ENCODE assay signal across 6 cellular contexts in the genomic region with DNA sequence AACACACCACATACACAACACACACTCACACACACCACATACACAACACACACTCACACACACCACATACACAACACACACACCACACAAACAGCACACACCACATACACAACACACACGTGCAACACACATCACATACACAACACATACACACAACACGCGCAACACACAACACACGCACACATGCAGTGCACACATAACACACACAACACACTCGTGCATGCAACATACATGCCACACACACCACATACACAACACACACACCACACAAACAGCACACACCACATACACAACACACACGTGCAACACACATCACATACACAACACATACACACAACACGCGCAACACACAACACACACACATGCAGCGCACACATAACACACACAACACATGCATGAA.
A peak's percentile ranks its signal among the peaks of the same experiment; 100 is the strongest.
DNase-seq lines count a peak whose midpoint lies in the region; ATAC-seq, FAIRE-seq and TF ChIP-seq lines count a peak whose summit lies in the region.
"Not testable (repeated sequence)": the region's sequence is repeated elsewhere in the genome, so short reads cannot be mapped to it uniquely, and the experiment has no call there.

No MANE protein-coding gene starts in this region.

- H2AFZ ChIP-seq in H9 (ENCODE audit: low read length); IMR-90 (replicated peaks; ENCODE audit: low read length, poor library complexity); GM12878 (ENCODE audit: control insufficient read depth, low read depth, low read length); H1 (ENCODE audit: low read length); HepG2 (ENCODE audit: low read length): not testable (repeated sequence)

- not testable (repeated sequence) for H3K27ac ChIP-seq in H9 (ENCODE audit: insufficient read length, low read depth, low read length); IMR-90 (ENCODE audit: insufficient read depth, low read length); GM12878 (ENCODE audit: control insufficient read depth, insufficient read depth); H1 (ENCODE audit: low read depth, low read length); HepG2 (ENCODE audit: extremely low read length, insufficient read depth, low read length)

- H3K4me3 ChIP-seq in IMR-90 (ENCODE audit: insufficient read depth, low read depth, low read length); GM12878; H1 (ENCODE audit: extremely low read depth in 1 of 4, insufficient read depth in 2 of 4, low read depth in 3 of 4, low read length in 4 of 4); HepG2 (replicated peaks in 1 of 3; ENCODE audit: insufficient read depth in 1 of 3, low read depth in 2 of 3, low read length in 3 of 3): not testable (repeated sequence)

- POLR2A ChIA-PET in IMR-90 (lab: Charles Lee; ENCODE audit: unreplicated experiment); GM12878 (lab: Charles Lee); H1 (lab: Charles Lee; ENCODE audit: partially characterized antibody); HepG2 (lab: Yijun Ruan, JAX): not testable (repeated sequence)

- H4K5ac ChIP-seq in H9 (ENCODE audit: insufficient read length, low read depth, low read length); IMR-90 (ENCODE audit: low read depth, low read length); H1 (ENCODE audit: insufficient read length, low read depth, low read length): not testable (repeated sequence)

- H4K91ac ChIP-seq in H9 (ENCODE audit: insufficient read length, low read depth, low read length); IMR-90 (ENCODE audit: insufficient read depth, low read depth, low read length): not testable (repeated sequence)
- peak overlapping the region; percentile 44 for H4K91ac ChIP-seq in H1 (replicated peaks; ENCODE audit: insufficient read length, low read length)

- H2BK20ac ChIP-seq in H9 (ENCODE audit: low read depth, low read length, poor library complexity, severe bottlenecking); IMR-90 (ENCODE audit: low read depth, low read length); H1 (ENCODE audit: low read length): not testable (repeated sequence)

- H2BK120ac ChIP-seq in H9 (ENCODE audit: low read depth, low read length, poor library complexity, severe bottlenecking); IMR-90 (ENCODE audit: low read depth, low read length); H1 (replicated peaks; ENCODE audit: low read depth, low read length): not testable (repeated sequence)

- H3K9ac ChIP-seq in H9 (ENCODE audit: extremely low read depth, insufficient read length, low read length); IMR-90 (ENCODE audit: low read depth, low read length); GM12878 (ENCODE audit: control insufficient read depth, insufficient read depth, low read length); H1 (replicated peaks in 1 of 4; ENCODE audit: extremely low read depth in 1 of 4, low read depth in 3 of 4, low read length in 3 of 4); HepG2 (ENCODE audit: insufficient read depth, low read depth, low read length): not testable (repeated sequence)

- not testable (repeated sequence) for H3K23ac ChIP-seq in H9 (ENCODE audit: insufficient read length, low read depth, low read length); IMR-90 (ENCODE audit: low read depth, low read length)
- H3K23ac ChIP-seq in H1 (ENCODE audit: insufficient read length) = peak overlapping the region; percentile 28

- not testable (repeated sequence) for H3K18ac ChIP-seq in H9 (ENCODE audit: insufficient read length, low read depth, low read length); IMR-90 (ENCODE audit: low read depth, low read length); H1 (ENCODE audit: extremely low read depth, low read length)

- not testable (repeated sequence) for H3K27ac Mint-ChIP-seq in H9

- H3K9me1 ChIP-seq in IMR-90 (ENCODE audit: insufficient read depth, low read length) = peaks cover 11% of the 10 kb centered on the region

- CTCF ChIA-PET in IMR-90 (lab: Yijun Ruan, JAX); GM12878 (lab: Yijun Ruan, JAX); H1 (lab: Charles Lee; ENCODE audit: partially characterized antibody); HepG2 (lab: Yijun Ruan, JAX; ENCODE audit: low intra/inter-chr PET ratio, low total read pairs): not testable (repeated sequence)

- intact Hi-C loops in IMR-90 (cut with micrococcal nuclease); GM12878 (cut with micrococcal nuclease; ENCODE audit: unreplicated experiment); HepG2 (cut with micrococcal nuclease; ENCODE audit: unreplicated experiment): not testable (repeated sequence)

- H2BK15ac ChIP-seq in H9 (ENCODE audit: low read depth, low read length); IMR-90 (ENCODE audit: low read depth, low read length): not testable (repeated sequence)
- 0 out of 2 replicates have a peak overlapping the region, but pooled peaks have one; percentile 4 for H2BK15ac ChIP-seq in H1 (ENCODE audit: low read length)

- not testable (repeated sequence) for BruUV-seq in IMR-90 (replicated peaks; lab: Mats Ljungman, UMichigan); GM12878 (replicated peaks; lab: Mats Ljungman, UMichigan); HepG2 (replicated peaks; lab: Mats Ljungman, UMichigan)

- H2AK9ac ChIP-seq in IMR-90 (replicated peaks; ENCODE audit: low read depth, low read length, poor library complexity) = peak overlapping the region; percentile 66

- H3K4me2 ChIP-seq in H9 (ENCODE audit: insufficient read depth, insufficient read length, low read length); IMR-90 (ENCODE audit: low read depth, low read length); GM12878 (ENCODE audit: control insufficient read depth, insufficient read depth); H1 (ENCODE audit: insufficient read depth in 1 of 2, low read depth in 2 of 2, low read length in 2 of 2); HepG2 (ENCODE audit: low read depth, low read length): not testable (repeated sequence)

- H3K79me1 ChIP-seq in H9 (ENCODE audit: insufficient read depth, low read depth, low read length, poor library complexity, severe bottlenecking); IMR-90 (ENCODE audit: low read depth in 1 of 2, low read length in 2 of 2); H1 (ENCODE audit: low read depth, low read length): not testable (repeated sequence)

- in situ Hi-C loops in IMR-90 (cut with MboI; ENCODE audit: low sequenced_read_pairs); GM12878 (cut with MboI); HepG2 (cut with HindIII; ENCODE audit: extremely low pct_ligation_motif_present, low pct_unique_long_range_greater_than_20kb): not testable (repeated sequence)

- dilution Hi-C loops in IMR-90 (cut with HindIII; ENCODE audit: low sequenced_read_pairs, unreplicated experiment) = not testable (repeated sequence)

- H3K9me3 Mint-ChIP-seq in H9 = not testable (repeated sequence)

- H2BK5ac ChIP-seq in H9 (ENCODE audit: insufficient read length, low read length); H1 (ENCODE audit: low read depth, low read length): not testable (repeated sequence)
- peak overlapping the region; percentile 57 for H2BK5ac ChIP-seq in IMR-90 (ENCODE audit: low read depth, low read length, poor library complexity, severe bottlenecking)

- TF ChIP-seq EP300 in GM12878 (IDR thresholded peaks at IDR 0.05; ENCODE audit: borderline replicate concordance in 1 of 2, control insufficient read depth in 1 of 2, low read depth in 2 of 2, low read length in 2 of 2); H1 (IDR thresholded peaks at IDR 0.05; ENCODE audit: borderline replicate concordance in 1 of 2, low read depth in 2 of 2, low read length in 2 of 2); HepG2 (IDR thresholded peaks at IDR 0.05; ENCODE audit: low read depth in 2 of 2, low read length in 2 of 2); HepG2 (CRISPR knock-in tag; IDR thresholded peaks at IDR 0.05; ENCODE audit: borderline replicate concordance): not testable (repeated sequence)

- not testable (repeated sequence) for H3K9me3 ChIP-seq in H9 (ENCODE audit: control insufficient read depth, low read depth, low read length); GM12878 (replicated peaks; ENCODE audit: control insufficient read depth, insufficient read depth, low read length); H1 (ENCODE audit: insufficient read depth in 2 of 2, low read depth in 1 of 2, low read length in 1 of 2); HepG2 (ENCODE audit: low read length)
- peaks cover 15% of the 10 kb centered on the region for H3K9me3 ChIP-seq in IMR-90 (ENCODE audit: control insufficient read depth, insufficient read depth, low read length)

- H2BK12ac ChIP-seq in H9 (ENCODE audit: insufficient read length, low read depth, low read length); H1 (ENCODE audit: low read depth, low read length): not testable (repeated sequence)

- not testable (repeated sequence) for TF ChIP-seq CTCF in H9 (conservative IDR thresholded peaks at IDR 0.05); IMR-90 (conservative IDR thresholded peaks at IDR 0.05; ENCODE audit: low read depth, low read length); GM12878 (IDR thresholded peaks at IDR 0.05 in 2 of 3, conservative IDR thresholded peaks at IDR 0.05 in 1 of 3; ENCODE audit: control insufficient read depth in 2 of 3, extremely low read depth in 1 of 3, insufficient read depth in 1 of 3, low read depth in 3 of 3, low read length in 3 of 3); H1 (IDR thresholded peaks at IDR 0.05; ENCODE audit: control extremely low read depth in 1 of 3, insufficient read depth in 1 of 3, low read depth in 1 of 3, low read length in 3 of 3); HepG2 (CRISPR knock-in tag; IDR thresholded peaks at IDR 0.05)

- TF ChIP-seq RAD21 in IMR-90 (IDR thresholded peaks at IDR 0.05; ENCODE audit: low read length); GM12878 (IDR thresholded peaks at IDR 0.05; ENCODE audit: insufficient read depth, low read depth, low read length); H1 (IDR thresholded peaks at IDR 0.05 in 1 of 2, conservative IDR thresholded peaks at IDR 0.05 in 1 of 2; ENCODE audit: low read depth in 2 of 2, low read length in 2 of 2); HepG2 (CRISPR knock-in tag; IDR thresholded peaks at IDR 0.05): not testable (repeated sequence)

- SMC1A ChIA-PET in GM12878 (lab: Charles Lee; ENCODE audit: uncharacterized antibody, unreplicated experiment) = not testable (repeated sequence)

- H4K8ac ChIP-seq in H9 (replicated peaks; ENCODE audit: insufficient read length, low read depth, low read length) (peak overlapping the region; percentile 38), H1 (ENCODE audit: extremely low read depth, insufficient read depth, low read length) (peak overlapping the region; percentile 71)
- not testable (repeated sequence) for H4K8ac ChIP-seq in IMR-90 (ENCODE audit: low read depth in 2 of 2, low read length in 2 of 2)

- not testable (repeated sequence) for H3K4me1 ChIP-seq in H9 (ENCODE audit: insufficient read depth, low read length); GM12878 (ENCODE audit: control insufficient read depth, insufficient read depth, low read length); H1 (replicated peaks in 1 of 4; ENCODE audit: control insufficient read depth in 3 of 4, insufficient read depth in 4 of 4, low read length in 3 of 4); HepG2 (ENCODE audit: insufficient read depth, low read length)
- H3K4me1 ChIP-seq in IMR-90 (ENCODE audit: control insufficient read depth, insufficient read depth, low read length) = peaks cover 14% of the 10 kb centered on the region; the same call in 1 of the 2 replicates

- not testable (repeated sequence) for H4K20me1 ChIP-seq in H9 (ENCODE audit: control insufficient read depth, insufficient read depth, insufficient read length); IMR-90 (ENCODE audit: insufficient read depth, low read length); GM12878 (ENCODE audit: control insufficient read depth, insufficient read depth); H1 (replicated peaks in 1 of 2; ENCODE audit: control insufficient read depth in 1 of 2, insufficient read depth in 2 of 2, low read length in 2 of 2); HepG2 (ENCODE audit: insufficient read depth, low read length)

- not testable (repeated sequence) for H3K36me3 ChIP-seq in IMR-90 (ENCODE audit: control insufficient read depth, insufficient read depth, low read length); GM12878 (ENCODE audit: control insufficient read depth in 2 of 2, insufficient read depth in 2 of 2, low read length in 1 of 2); H1 (ENCODE audit: control insufficient read depth in 2 of 4, insufficient read depth in 4 of 4, low read length in 3 of 4); HepG2 (replicated peaks in 1 of 2; ENCODE audit: control insufficient read depth in 1 of 2, insufficient read depth in 2 of 2, low read length in 2 of 2)

- H3K4me1 Mint-ChIP-seq in H9 = not testable (repeated sequence)

- not testable (repeated sequence) for H3K23me2 ChIP-seq in H9 (ENCODE audit: insufficient read length, low read depth, low read length, poor library complexity, severe bottlenecking); H1 (ENCODE audit: low read depth, low read length)

- not testable (repeated sequence) for H3K36me3 Mint-ChIP-seq in H9 (ENCODE audit: insufficient read depth in 1 of 3, low read depth in 3 of 3)

- not testable (repeated sequence) for H3K4me3 Mint-ChIP-seq in H9

- H3K56ac ChIP-seq in H9 (ENCODE audit: insufficient read length, low read depth, low read length); IMR-90 (ENCODE audit: extremely low read depth, insufficient read depth, low read length): not testable (repeated sequence)
- H3K56ac ChIP-seq in H1 (replicated peaks; ENCODE audit: insufficient read length, low read depth, low read length) = peak overlapping the region; percentile 99

- not testable (repeated sequence) for ATAC-seq in IMR-90 (ENCODE audit: low read depth); GM12878; HepG2

- peak; percentile 98 for FAIRE-seq in GM12891 (lab: Jason Lieb, UNC)
- FAIRE-seq in GM12878 (lab: Jason Lieb, UNC) = peak; percentile 86
- peak; percentile 97 for FAIRE-seq in H1 (lab: Jason Lieb, UNC)
- peak; percentile 99 for FAIRE-seq in HepG2 (lab: Jason Lieb, UNC)

- H3K79me2 ChIP-seq in H9 (ENCODE audit: insufficient read depth, low read length); GM12878 (ENCODE audit: control insufficient read depth, insufficient read depth, low read length); H1 (ENCODE audit: control insufficient read depth in 1 of 2, insufficient read depth in 2 of 2, low read length in 2 of 2); HepG2 (ENCODE audit: insufficient read depth, low read length): not testable (repeated sequence)

- TF ChIP-seq POLR2A in GM12891 (IDR thresholded peaks at IDR 0.05; ENCODE audit: low read depth, low read length); IMR-90 (IDR thresholded peaks at IDR 0.05; ENCODE audit: low read depth, low read length); GM12878 (IDR thresholded peaks at IDR 0.05; ENCODE audit: low read depth, low read length); H1 (IDR thresholded peaks at IDR 0.05; ENCODE audit: control extremely low read depth in 1 of 2, low read depth in 2 of 2, low read length in 2 of 2); HepG2 (IDR thresholded peaks at IDR 0.05; ENCODE audit: insufficient read depth in 1 of 2, low read depth in 2 of 2, low read length in 2 of 2): not testable (repeated sequence)

- RAD21 ChIA-PET in GM12878 (lab: Charles Lee; ENCODE audit: unreplicated experiment) = not testable (repeated sequence)

- not testable (repeated sequence) for H3T11ph ChIP-seq in H9 (ENCODE audit: low read length)

- not testable (repeated sequence) for DNase-seq in GM12891 (ENCODE audit: insufficient read length, low spot score); H9; IMR-90; GM12878 (ENCODE audit: low read depth, low spot score); H1 (ENCODE audit: low read depth in 1 of 2, low spot score in 2 of 2); HepG2 (ENCODE audit: low spot score)

- WGBS in H9 (ENCODE audit: extremely low coverage, insufficient read length, low lambda C conversion rate) = no CpG with 5 or more reads among the region's 9 CpGs
- 94% methylated on average over 7 of the region's 9 CpGs; no CpG with 5 or more reads in 1 of the 2 experiments for WGBS in IMR-90 (ENCODE audit: extremely low coverage in 2 of 2, insufficient read length in 1 of 2), 2 experiments
- 76% methylated on average over 9 of the region's 9 CpGs for WGBS in GM12878 (ENCODE audit: insufficient coverage, insufficient replicate concordance, low lambda C conversion rate, missing lambda C conversion rate)
- 84% methylated on average over 9 of the region's 9 CpGs; no CpG with 5 or more reads in 1 of the 2 experiments for WGBS in H1 (ENCODE audit: extremely low coverage in 1 of 2, insufficient coverage in 1 of 2, insufficient read length in 1 of 2, insufficient replicate concordance in 2 of 2, low coverage in 1 of 2, low lambda C conversion rate in 2 of 2, missing lambda C conversion rate in 1 of 2), 2 experiments
- 71% methylated on average over 9 of the region's 9 CpGs for WGBS in HepG2 (ENCODE audit: low lambda C conversion rate)

- H2AK5ac ChIP-seq in H9 (ENCODE audit: insufficient read length, low read length); IMR-90 (ENCODE audit: low read depth, low read length): not testable (repeated sequence)
- H2AK5ac ChIP-seq in H1 (ENCODE audit: low read depth, low read length) = peak overlapping the region; percentile 79; the same call in 1 of the 2 replicates

- H3K27me3 Mint-ChIP-seq in H9 (ENCODE audit: low read depth) = not testable (repeated sequence)

- H3K14ac ChIP-seq in H9 (ENCODE audit: insufficient read depth, low read length); IMR-90 (replicated peaks; ENCODE audit: low read depth, low read length); H1 (ENCODE audit: insufficient read length): not testable (repeated sequence)

- H3K27me3 ChIP-seq in H9 (ENCODE audit: insufficient read depth, low read length); GM12878 (replicated peaks in 1 of 2; ENCODE audit: control insufficient read depth in 2 of 2, insufficient read depth in 2 of 2, low read length in 1 of 2); H1 (replicated peaks in 1 of 4; ENCODE audit: control insufficient read depth in 3 of 4, extremely low read depth in 1 of 4, insufficient read depth in 3 of 4, low read length in 3 of 4): not testable (repeated sequence)
- H3K27me3 ChIP-seq in IMR-90 (ENCODE audit: control insufficient read depth, insufficient read depth, low read length) = peaks cover 27% of the 10 kb centered on the region
- peaks cover 3 to 31% of the 10 kb centered on the region in 2 experiments; a peak in 3 of 5 replicates for H3K27me3 ChIP-seq in HepG2 (ENCODE audit: control insufficient read depth in 1 of 2, insufficient read depth in 2 of 2, low read length in 2 of 2)

- H3K4ac ChIP-seq in H9 (ENCODE audit: low read depth, low read length); IMR-90 (ENCODE audit: low read depth, low read length): not testable (repeated sequence)
- peak overlapping the region; percentile 69 for H3K4ac ChIP-seq in H1 (replicated peaks; ENCODE audit: insufficient read length, low read depth, low read length)
